1 cellular context compared by ENCODE assay signal in the genomic region with DNA sequence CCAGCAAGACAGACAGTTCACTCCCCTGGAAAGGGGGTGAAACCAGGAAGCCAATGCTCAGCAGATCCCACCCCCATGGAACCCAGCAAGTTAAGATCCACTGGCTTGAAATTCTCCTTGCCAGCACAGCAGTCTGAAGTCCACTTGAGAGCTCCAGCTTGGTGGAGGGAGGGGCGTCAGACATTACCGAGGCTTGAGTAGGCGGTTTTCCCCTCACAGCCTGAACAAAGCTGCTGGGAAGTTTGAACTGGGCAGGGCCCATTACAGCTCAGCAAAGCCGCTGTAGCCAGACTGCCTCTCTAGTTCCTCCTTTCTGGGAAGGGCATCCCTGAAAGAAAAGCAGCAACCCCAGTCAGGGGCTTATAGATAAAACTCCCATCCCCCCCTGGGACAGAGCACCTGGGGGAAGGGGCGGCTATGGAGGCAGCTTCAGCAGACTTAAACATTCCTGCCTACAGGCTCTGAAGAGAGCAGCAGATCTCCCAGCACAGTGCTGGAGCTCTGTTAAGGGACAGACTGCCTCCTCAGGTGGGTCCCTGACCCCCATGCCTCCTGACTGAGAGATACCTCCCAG.
TF ChIP-seq lines count a peak whose summit lies in the region.

No MANE protein-coding gene starts in this region.

TF ChIP-seq in H1, 55 proteins besides CTCF, POLR2A, EP300 and RAD21:
- TF ChIP-seq, protein P1, sequence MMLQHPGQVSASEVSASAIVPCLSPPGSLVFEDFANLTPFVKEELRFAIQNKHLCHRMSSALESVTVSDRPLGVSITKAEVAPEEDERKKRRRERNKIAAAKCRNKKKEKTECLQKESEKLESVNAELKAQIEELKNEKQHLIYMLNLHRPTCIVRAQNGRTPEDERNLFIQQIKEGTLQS (IDR thresholded peaks at IDR 0.05; ENCODE audit: insufficient read depth, low read depth, low read length), result no peak
- TF ChIP-seq TEAD4 (IDR thresholded peaks at IDR 0.05; ENCODE audit: low read depth, low read length), result 0 out of 2 replicates have a peak, but pooled peaks have one; percentile 43
TF ChIP-seq in H1: peak in this region for 1.
